In the genomic region with DNA sequence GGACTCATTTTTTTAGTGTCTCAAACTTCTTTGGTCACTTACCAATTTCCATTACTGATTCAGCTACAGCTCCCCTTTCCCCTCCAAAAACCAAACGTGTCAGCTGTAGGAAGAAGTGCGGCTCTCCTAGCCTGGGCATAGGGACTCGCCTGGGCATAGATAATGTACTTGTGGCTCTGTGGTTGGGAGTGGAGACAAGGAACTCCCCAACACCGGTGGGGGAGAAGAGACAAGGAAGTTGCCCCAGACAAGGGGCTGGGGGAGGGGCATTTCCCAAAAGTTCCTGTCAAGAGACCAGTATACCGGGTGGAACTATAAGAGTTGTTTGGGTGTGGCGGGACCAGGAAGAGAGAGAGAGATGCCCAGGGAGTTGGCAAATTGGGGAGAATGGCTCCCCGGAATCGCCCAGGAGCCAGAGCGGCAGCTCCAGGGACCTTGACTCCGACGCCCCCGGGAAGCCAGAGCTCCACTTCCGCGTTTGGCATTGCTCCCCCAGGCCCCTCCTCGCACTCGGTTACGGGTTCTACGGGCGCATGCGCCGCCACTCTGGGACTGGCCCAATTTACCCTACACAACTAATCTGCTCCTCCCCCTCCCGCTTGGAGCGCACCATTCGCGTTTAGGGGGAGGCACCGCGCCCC, we compare ENCODE assay signal across 1 cellular context.
TF ChIP-seq lines count a peak whose summit lies in the region.

No MANE protein-coding gene starts in this region.

TF ChIP-seq in endothelial cell of umbilical vein, 7 proteins besides CTCF, POLR2A, EP300 and RAD21 (continued from another document):
- no peak for TF ChIP-seq MYC (IDR thresholded peaks at IDR 0.05; ENCODE audit: low read depth, low read length)
